In genomic region chr17:82828875-82829487, GRCh38 we compare ENCODE assay signal across 1 cellular context.
A peak's percentile ranks its signal among the peaks of the same experiment; 100 is the strongest.
TF ChIP-seq lines count a peak whose summit lies in the region.

No MANE protein-coding gene starts in this region.

TF ChIP-seq in K562, 482 proteins besides CTCF, POLR2A, EP300 and RAD21 (continued from another document):
- TF ChIP-seq TAF1 (IDR thresholded peaks at IDR 0.05; ENCODE audit: control insufficient read depth, extremely low read depth, insufficient read depth, low read length, severe bottlenecking) (no peak), YY1 (IDR thresholded peaks at IDR 0.05; ENCODE audit: borderline replicate concordance in 1 of 3, control insufficient read depth in 1 of 3, extremely low read depth in 1 of 3, insufficient read depth in 3 of 3, insufficient read length in 1 of 3, insufficient replicate concordance in 2 of 3, low read depth in 1 of 3, low read length in 2 of 3) (peak in 1 of 3 experiments; percentile 11)
